Comparison of ENCODE assay signal across 8 cellular contexts in the genomic region with DNA sequence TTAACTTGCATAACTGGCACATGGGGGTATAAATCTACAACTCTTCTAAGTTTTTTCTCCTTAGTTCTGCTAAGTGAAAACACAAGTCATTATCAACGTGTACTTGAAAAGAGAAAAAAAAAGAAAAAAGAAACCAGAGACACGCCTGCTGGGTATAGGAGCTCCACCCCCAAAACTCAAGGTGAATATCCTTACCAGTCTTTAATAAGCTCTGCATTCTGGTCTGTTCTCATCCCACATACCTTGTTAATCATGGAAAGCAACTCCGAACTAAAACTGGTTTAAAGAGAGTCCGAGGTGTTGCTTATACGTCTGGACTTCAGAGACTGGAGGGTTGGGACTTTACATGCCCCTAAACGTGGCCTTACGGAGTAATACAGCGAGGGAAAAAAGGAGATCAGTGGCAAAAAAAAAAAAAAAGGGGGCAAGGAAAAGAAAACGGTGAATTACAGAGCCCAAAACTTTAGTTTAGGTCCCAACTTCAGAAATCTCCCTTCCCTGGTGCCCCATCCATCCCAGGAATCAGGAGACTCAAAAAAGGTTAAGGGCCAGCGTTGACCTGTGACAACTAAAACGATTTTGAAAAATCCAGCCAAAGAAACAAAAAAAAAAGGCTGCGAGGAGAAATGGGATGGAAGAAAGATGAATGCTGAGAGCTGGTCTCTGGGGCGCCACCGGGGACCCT. TPM values are rescaled to one million over a fixed set of nuclear protein-coding genes. Genes with fewer than 3 reads are reported as not detected.
DNase-seq lines count a peak whose midpoint lies in the region; ATAC-seq, FAIRE-seq and TF ChIP-seq lines count a peak whose summit lies in the region.

No MANE protein-coding gene starts in this region.

- peak; percentile 59 for DNase-seq in A673 (ENCODE audit: low spot score)
- no peak for DNase-seq in GM12878 (ENCODE audit: low read depth, low spot score)
- no peak for DNase-seq in left colon
- peak in 1 of 2 donors; percentile 14 for DNase-seq in stimulated activated naive CD8-positive, alpha-beta T cell treated with anti-CD3 and anti-CD28 coated beads, Interleukin-15, amount 100 ng/mL, for 72 hours

- no peak for TF ChIP-seq CTCF in A673 (conservative IDR thresholded peaks at IDR 0.05; ENCODE audit: low read depth, low read length)
- no peak for TF ChIP-seq CTCF in OCI-LY1 (IDR thresholded peaks at IDR 0.05; ENCODE audit: low read length)
- TF ChIP-seq CTCF in GM12878 (IDR thresholded peaks at IDR 0.05 in 2 of 3, conservative IDR thresholded peaks at IDR 0.05 in 1 of 3; ENCODE audit: control insufficient read depth in 2 of 3, extremely low read depth in 1 of 3, insufficient read depth in 1 of 3, low read depth in 3 of 3, low read length in 3 of 3): no peak

- H3K79me2 ChIP-seq in OCI-LY1 (ENCODE audit: insufficient read depth, low read length) (peaks cover 51% of the 10 kb centered on the region), GM12878 (ENCODE audit: control insufficient read depth, insufficient read depth, low read length) (peaks cover 59% of the 10 kb centered on the region)

- no peaks in the 10 kb centered on the region for H3K27me3 Mint-ChIP-seq in stimulated activated naive CD8-positive, alpha-beta T cell treated with anti-CD3 and anti-CD28 coated beads, Interleukin-15, amount 100 ng/mL, for 72 hours

- no peak for TF ChIP-seq POLR2A in GM12878 (IDR thresholded peaks at IDR 0.05; ENCODE audit: low read depth, low read length)

- CTCF ChIA-PET in A673 (lab: Charles Lee) (no interaction called here), GM12878 (lab: Yijun Ruan, JAX) (interaction anchor here (0.6 to 1.9 kb wide), 7 partner anchors 10 to 790 kb away, joined by 3 to 8 read pairs (median 4); partner anchors contain the start of genes ABHD18 and MFSD8)

- peak overlapping the region; percentile 77 to 94 for H3K4me3 Mint-ChIP-seq in stimulated activated naive CD8-positive, alpha-beta T cell treated with anti-CD3 and anti-CD28 coated beads, Interleukin-15, amount 100 ng/mL, for 72 hours

- WGBS in GM12878 (ENCODE audit: insufficient coverage, insufficient replicate concordance, low lambda C conversion rate, missing lambda C conversion rate): 2% methylated on average over 14 of the region's 14 CpGs

- H3K4me1 ChIP-seq in A673 (ENCODE audit: insufficient read depth, low read length, poor library complexity, severe bottlenecking) (no peaks in the 10 kb centered on the region), OCI-LY1 (ENCODE audit: insufficient read depth, low read length, severe bottlenecking) (peaks cover 30% of the 10 kb centered on the region), GM12878 (ENCODE audit: control insufficient read depth, insufficient read depth, low read length) (no peaks in the 10 kb centered on the region)

- BruUV-seq in A673 (replicated peaks; lab: Mats Ljungman, UMichigan) (TSS peak; percentile 57), GM12878 (replicated peaks; lab: Mats Ljungman, UMichigan) (TSS peak; percentile 66)

- peak overlapping the region; percentile 84 for H3K4me3 ChIP-seq in A673 (ENCODE audit: low read depth, low read length, poor library complexity, severe bottlenecking)
- peak overlapping the region; percentile 97 for H3K4me3 ChIP-seq in GM08714 (ENCODE audit: low read length)
- peak overlapping the region; percentile 70 for H3K4me3 ChIP-seq in OCI-LY1 (ENCODE audit: low read depth, low read length, poor library complexity, severe bottlenecking)
- H3K4me3 ChIP-seq in GM12878: peak overlapping the region; percentile 97

- intact Hi-C loops in A673 (cut with micrococcal nuclease; ENCODE audit: unreplicated experiment): loop anchor here (5.0 to 10.0 kb wide), 3 partner anchors 101 to 526 kb away; partner anchors contain the start of gene LARP1B
- intact Hi-C loops in GM12878 (cut with micrococcal nuclease; ENCODE audit: unreplicated experiment): loop anchor here (5.0 to 10.0 kb wide), 4 partner anchors 224 to 806 kb away; partner anchors contain the start of genes ABHD18, LARP1B, MFSD8 and SCLT1
- intact Hi-C loops in left colon (cut with DNase I, micrococcal nuclease): loop anchor here in 1 of 2 donors (10.0 kb wide), 1 partner anchor 268 kb away; no protein-coding TSS in a partner anchor

- no peak for TF ChIP-seq RAD21 in GM12878 (IDR thresholded peaks at IDR 0.05; ENCODE audit: insufficient read depth, low read depth, low read length)

- in situ Hi-C loops in GM12878 (cut with MboI): loop anchor here (10.0 kb wide), 1 partner anchor 528 kb away; no protein-coding TSS in a partner anchor

- peak overlapping the region; percentile 72 for H3K9ac ChIP-seq in OCI-LY1 (ENCODE audit: low read length)
- peak overlapping the region; percentile 77 for H3K9ac ChIP-seq in GM12878 (ENCODE audit: control insufficient read depth, insufficient read depth, low read length)

- SMC1A ChIA-PET in GM12878 (lab: Charles Lee; ENCODE audit: uncharacterized antibody, unreplicated experiment): interaction anchor here (0.6 to 2.4 kb wide), 7 partner anchors 10 to 631 kb away, joined by 3 to 15 read pairs (median 4); no protein-coding TSS in a partner anchor

- H3K27ac ChIP-seq in A673 (ENCODE audit: low read depth, low read length, poor library complexity, severe bottlenecking) (peak overlapping the region; percentile 78), OCI-LY1 (ENCODE audit: low read depth, low read length, poor library complexity, severe bottlenecking) (peak overlapping the region; percentile 44), GM12878 (ENCODE audit: control insufficient read depth, insufficient read depth) (peak overlapping the region; percentile 49)

- RAD21 ChIA-PET in GM12878 (lab: Charles Lee; ENCODE audit: unreplicated experiment): interaction anchor here (1.2 kb wide), 1 partner anchor 321 kb away, joined by 3 read pairs; no protein-coding TSS in a partner anchor

- H3F3A ChIP-seq in OCI-LY1 (ENCODE audit: insufficient read depth, low read length): no peaks in the 10 kb centered on the region

- H3K9me2 ChIP-seq in OCI-LY1 (ENCODE audit: low read depth, low read length): no peaks in the 10 kb centered on the region

- H3K4me2 ChIP-seq in OCI-LY1 (ENCODE audit: low read length) (peak overlapping the region; percentile 81), GM12878 (ENCODE audit: control insufficient read depth, insufficient read depth) (peak overlapping the region; percentile 76)

- H4K20me1 ChIP-seq in OCI-LY1 (ENCODE audit: insufficient read depth, low read length) (peaks cover 3% of the 10 kb centered on the region; the same call in 1 of the 2 replicates), GM12878 (ENCODE audit: control insufficient read depth, insufficient read depth) (no peaks in the 10 kb centered on the region)

- POLR2A ChIA-PET in A673 (lab: Charles Lee; ENCODE audit: low non-redundant PET): no interaction called here
- POLR2A ChIA-PET in GM12878 (lab: Charles Lee): interaction anchor here (0.6 to 1.5 kb wide), 4 partner anchors 11 to 807 kb away, joined by 3 to 7 read pairs (median 4); partner anchors contain the start of gene SCLT1

- H3K9me3 ChIP-seq in A673 (ENCODE audit: low read depth, low read length, poor library complexity, severe bottlenecking) (no peaks in the 10 kb centered on the region), OCI-LY1 (ENCODE audit: low read length) (no peaks in the 10 kb centered on the region), GM12878 (replicated peaks; ENCODE audit: control insufficient read depth, insufficient read depth, low read length) (no peaks in the 10 kb centered on the region)

- H3K36me3 ChIP-seq in A673 (ENCODE audit: insufficient read depth, low read length, poor library complexity, severe bottlenecking) (no peaks in the 10 kb centered on the region), OCI-LY1 (ENCODE audit: insufficient read depth, low read length) (peaks cover 32% of the 10 kb centered on the region), GM12878 (ENCODE audit: control insufficient read depth in 2 of 2, insufficient read depth in 2 of 2, low read length in 1 of 2) (no peaks in the 10 kb centered on the region)

- peaks cover 44% of the 10 kb centered on the region for H3K4me1 Mint-ChIP-seq in stimulated activated naive CD8-positive, alpha-beta T cell treated with anti-CD3 and anti-CD28 coated beads, Interleukin-15, amount 100 ng/mL, for 72 hours

- H3K27ac Mint-ChIP-seq in stimulated activated naive CD8-positive, alpha-beta T cell treated with anti-CD3 and anti-CD28 coated beads, Interleukin-15, amount 100 ng/mL, for 72 hours: peak overlapping the region; percentile 96

- TF ChIP-seq EP300 in GM12878 (IDR thresholded peaks at IDR 0.05; ENCODE audit: borderline replicate concordance in 1 of 2, control insufficient read depth in 1 of 2, low read depth in 2 of 2, low read length in 2 of 2): no peak

- peak; percentile 57 for FAIRE-seq in GM12878 (lab: Jason Lieb, UNC)

- H2AFZ ChIP-seq in OCI-LY1 (ENCODE audit: low read length) (no peak overlapping the region), GM12878 (ENCODE audit: control insufficient read depth, low read depth, low read length) (peak overlapping the region; percentile 68)

- no peaks in the 10 kb centered on the region for H3K9me3 Mint-ChIP-seq in stimulated activated naive CD8-positive, alpha-beta T cell treated with anti-CD3 and anti-CD28 coated beads, Interleukin-15, amount 100 ng/mL, for 72 hours

- H3K27me3 ChIP-seq in A673 (replicated peaks; ENCODE audit: insufficient read depth, low read depth, low read length, poor library complexity) (no peaks in the 10 kb centered on the region), OCI-LY1 (ENCODE audit: insufficient read depth, low read length) (no peaks in the 10 kb centered on the region), GM12878 (replicated peaks in 1 of 2; ENCODE audit: control insufficient read depth in 2 of 2, insufficient read depth in 2 of 2, low read length in 1 of 2) (no peaks in the 10 kb centered on the region)

- ATAC-seq in HG02981 (IDR thresholded peaks at IDR 0.05; ENCODE audit: unreplicated experiment) (peak; percentile 19), GM12878 (peak; percentile 33), left colon (peak; percentile 30), HG03432 (IDR thresholded peaks at IDR 0.05; ENCODE audit: unreplicated experiment) (no peak)
- no peak for ATAC-seq in stimulated activated naive CD8-positive, alpha-beta T cell treated with anti-CD3 and anti-CD28 coated beads, Interleukin-15, amount 100 ng/mL, for 72 hours

RNA-seq across cellular contexts. Expression of gene PGRMC2, which starts 1.0 kb away (rescaled TPM):
- total RNA-seq in A673 (2021) (49.7 and 51.7 TPM in 2 replicates), GM12878 (2014; rRNA removed) (6.3 and 7.0 TPM in 2 replicates), GM12878 (2014; rRNA removed; fragmentation: Illumina TruSeq; extraction: Trizol) (11.5 TPM in 2 replicates), GM12878 (2021) (27.5 and 30.2 TPM in 2 replicates), left colon (10 to 100 TPM; 79.8 to 90.1 TPM)
- total RNA-seq in GM12878 (2013; cell fraction: nucleolus; rRNA removed): 17.0 and 19.7 TPM in 2 replicates
- polyA plus RNA-seq in GM12878 (2011; ENCODE audit: low read depth): 11.8 TPM
- polyA plus RNA-seq in GM12878 (2011; rRNA removed) (11.0 and 21.5 TPM in 2 replicates), GM12878 (2014; fragmentation: Illumina TruSeq; extraction: Trizol) (38.4 and 57.5 TPM in 2 replicates), GM12878 (2014; fragmentation: Nextera tagmentation; extraction: Ambion mirVana) (10 to 100 TPM in 1 of 2 experiments, 1 to 10 TPM in 1; 7.0 to 12.5 TPM), GM12878 (2014; rRNA removed) (9.0 and 10.2 TPM in 2 replicates), GM12878 (2016; fragmentation: Nextera tagmentation; extraction: Ambion mirVana) (10 to 100 TPM; 23.8 to 25.4 TPM)
- polyA plus RNA-seq in GM12878 (2011; cell fraction: cytosol; rRNA removed): 2.6 and 3.8 TPM in 2 replicates
- 4.5 and 4.7 TPM in 2 replicates for polyA plus RNA-seq in GM12878 (2011; cell fraction: nucleus; rRNA removed)
- polyA plus RNA-seq in GM12878 (2012): 32.0 and 37.9 TPM in 2 replicates
- 2.1 and 2.3 TPM in 2 replicates for polyA minus RNA-seq in GM12878 (2011; rRNA and poly(A)+ RNA removed)
- polyA minus RNA-seq in GM12878 (2011; cell fraction: cytosol; rRNA and poly(A)+ RNA removed): 1.9 and 2.4 TPM in 2 replicates
- 3.4 and 3.9 TPM in 2 replicates for polyA minus RNA-seq in GM12878 (2011; cell fraction: nucleus; rRNA and poly(A)+ RNA removed)

Comparison
In these comparisons a context has a peak if more than half of its experiments do, and no peak if none do; other contexts are left out.
1. ATAC-seq: peak in HG02981 (single experiment), GM12878 (single experiment) and left colon (single experiment); none in stimulated activated naive CD8-positive, alpha-beta T cell treated with anti-CD3 and anti-CD28 coated beads, Interleukin-15, amount 100 ng/mL, for 72 hours (single experiment) and HG03432 (single experiment).
2. Peak in every context shown above with its lines, with median percentiles within 50 percentile points of each other: H3K27ac ChIP-seq and H3K4me3 ChIP-seq.